ENCODE assay signal across 1 cellular context in genomic region chr2:241619602-241620418, GRCh38.
A peak's percentile ranks its signal among the peaks of the same experiment; 100 is the strongest.
TF ChIP-seq lines count a peak whose summit lies in the region.

No MANE protein-coding gene starts in this region.

TF ChIP-seq in HepG2, 621 proteins besides CTCF, POLR2A, EP300 and RAD21:
- no peak for TF ChIP-seq NR2F2 (IDR thresholded peaks at IDR 0.05; ENCODE audit: borderline replicate concordance, low read depth)
- TF ChIP-seq ZFP82 (CRISPR knock-in tag; IDR thresholded peaks at IDR 0.05; ENCODE audit: borderline replicate concordance) = no peak
- TF ChIP-seq ASH2L (IDR thresholded peaks at IDR 0.05; ENCODE audit: insufficient read length, low read depth, low read length) = peak; percentile 98
